ENCODE assay signal across 21 cellular contexts in the genomic region with DNA sequence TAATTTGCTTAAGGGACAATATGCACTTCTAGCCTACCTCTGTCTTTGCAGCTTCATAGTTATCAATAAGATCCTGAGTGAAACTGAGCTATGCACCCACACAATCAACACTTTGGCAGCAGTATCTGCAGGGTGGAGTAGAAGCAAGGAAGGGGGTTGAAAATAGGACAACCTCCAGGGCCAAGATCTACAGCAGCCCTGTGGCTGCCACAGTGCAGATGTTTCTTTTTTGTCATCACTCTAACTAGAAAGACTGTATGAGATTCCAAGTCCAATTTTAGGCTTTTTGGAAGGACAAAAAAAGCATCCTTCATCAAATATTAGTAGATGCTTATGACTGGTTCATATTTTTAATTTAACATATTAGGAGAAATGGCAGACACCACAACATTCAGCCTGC.
"Had no signal": no experiment of that assay in that cellular context is flagged by ENCODE, and none has a peak within 500 bp of the region (broad histone marks: within the 10 kb centered on the region; RNA-seq: fewer than 3 reads in every experiment).

No MANE protein-coding gene starts in this region.

- H3K4me1 Mint-ChIP-seq: activated CD4-positive, alpha-beta T cell treated with anti-CD3 and anti-CD28 coated beads for 36 hours; activated T-helper 17 cell treated with anti-CD3 and anti-CD28 coated beads, Interleukin-2, amount 50 U/mL, for 72 hours; central memory CD8-positive, alpha-beta T cell; immature natural killer cell had no signal

- H3K36me3 Mint-ChIP-seq: brain; immature natural killer cell; natural killer cell treated with Interleukin-12 subunit alpha and Interleukin-12 subunit beta and Interleukin-15 and Interleukin-18, amount 100 ng/mL, for 72 hours; WTC11 had no signal

- H3K9me3 Mint-ChIP-seq: activated T-helper 17 cell treated with anti-CD3 and anti-CD28 coated beads, Interleukin-2, amount 50 U/mL, for 72 hours; central memory CD8-positive, alpha-beta T cell; endodermal cell; immature natural killer cell; natural killer cell treated with Interleukin-12 subunit alpha and Interleukin-12 subunit beta and Interleukin-15 and Interleukin-18, amount 100 ng/mL, for 72 hours; stimulated activated naive CD8-positive, alpha-beta T cell treated with anti-CD3 and anti-CD28 coated beads, Interleukin-15, Interleukin-2, amounts not matched to agents 100 ng/mL and 50 ng/mL, for 24 hours; T-helper 2 cell treated with Interferon-gamma antibody and Interleukin-4, amounts not matched to agents 5 μg/mL and 100 μg/mL, for 36 hours had no signal

- H3K4me3 Mint-ChIP-seq: activated CD4-positive, alpha-beta T cell treated with anti-CD3 and anti-CD28 coated beads for 36 hours; activated T-helper 17 cell treated with anti-CD3 and anti-CD28 coated beads, Interleukin-2, amount 50 U/mL, for 72 hours; brain; central memory CD8-positive, alpha-beta T cell; endodermal cell; immature natural killer cell; natural killer cell treated with Interleukin-12 subunit alpha and Interleukin-12 subunit beta and Interleukin-15 and Interleukin-18, amount 100 ng/mL, for 72 hours; stimulated activated naive CD8-positive, alpha-beta T cell treated with anti-CD3 and anti-CD28 coated beads, Interleukin-15, Interleukin-2, amounts not matched to agents 100 ng/mL and 50 ng/mL, for 24 hours; T-helper 2 cell treated with Interferon-gamma antibody and Interleukin-4, amounts not matched to agents 5 μg/mL and 100 μg/mL, for 36 hours; WTC11 had no signal

- H3K27ac Mint-ChIP-seq: activated CD4-positive, alpha-beta T cell treated with anti-CD3 and anti-CD28 coated beads for 36 hours; activated T-helper 17 cell treated with anti-CD3 and anti-CD28 coated beads, Interleukin-2, amount 50 U/mL, for 72 hours; endodermal cell; immature natural killer cell; natural killer cell treated with Interleukin-12 subunit alpha and Interleukin-12 subunit beta and Interleukin-15 and Interleukin-18, amount 100 ng/mL, for 72 hours; stimulated activated naive CD8-positive, alpha-beta T cell treated with anti-CD3 and anti-CD28 coated beads, Interleukin-15, Interleukin-2, amounts not matched to agents 100 ng/mL and 50 ng/mL, for 24 hours; T-helper 2 cell treated with Interferon-gamma antibody and Interleukin-4, amounts not matched to agents 5 μg/mL and 100 μg/mL, for 36 hours; WTC11 had no signal

- ATAC-seq: activated CD4-positive, alpha-beta T cell treated with anti-CD3 and anti-CD28 coated beads for 36 hours; activated T-helper 17 cell treated with anti-CD3 and anti-CD28 coated beads, Interleukin-2, amount 50 U/mL, for 72 hours; gastroesophageal sphincter; natural killer cell treated with Interleukin-12 subunit alpha and Interleukin-12 subunit beta and Interleukin-15 and Interleukin-18, amount 100 ng/mL, for 72 hours; WTC11 had no signal

- H3K27ac ChIP-seq: colonic mucosa, gastroesophageal sphincter, heart right ventricle, lower lobe of right lung, tibial nerve, vagina had no signal

- H3K27me3 ChIP-seq: colonic mucosa, gastroesophageal sphincter, heart right ventricle, tibial nerve, vagina had no signal

- H3K36me3 ChIP-seq: colonic mucosa, gastroesophageal sphincter, heart right ventricle, lower lobe of right lung, tibial nerve, vagina had no signal

- H3K9me3 ChIP-seq: colonic mucosa, gastroesophageal sphincter, heart right ventricle, lower lobe of right lung, tibial nerve, vagina had no signal

- H3K4me3 ChIP-seq: colonic mucosa, gastroesophageal sphincter, heart right ventricle, lower lobe of right lung, tibial nerve, vagina had no signal

- DNase-seq: activated CD4-positive, alpha-beta T cell treated with anti-CD3 and anti-CD28 coated beads for 36 hours; activated CD4-positive, alpha-beta T cell treated with anti-CD3 and anti-CD28 coated beads, Interleukin-2, amount 50 U/mL, for 48 hours; activated naive CD4-positive, alpha-beta T cell; activated T-cell treated with anti-CD3 and anti-CD28 coated beads, Interleukin-2, amount 50 U/mL, for 1 hour; colonic mucosa; endodermal cell; heart right ventricle; immature natural killer cell; kidney glomerular epithelial cell; lower lobe of right lung; posterior cingulate gyrus had no signal

- H3K27me3 Mint-ChIP-seq: brain; central memory CD8-positive, alpha-beta T cell had no signal
